In the genomic region with DNA sequence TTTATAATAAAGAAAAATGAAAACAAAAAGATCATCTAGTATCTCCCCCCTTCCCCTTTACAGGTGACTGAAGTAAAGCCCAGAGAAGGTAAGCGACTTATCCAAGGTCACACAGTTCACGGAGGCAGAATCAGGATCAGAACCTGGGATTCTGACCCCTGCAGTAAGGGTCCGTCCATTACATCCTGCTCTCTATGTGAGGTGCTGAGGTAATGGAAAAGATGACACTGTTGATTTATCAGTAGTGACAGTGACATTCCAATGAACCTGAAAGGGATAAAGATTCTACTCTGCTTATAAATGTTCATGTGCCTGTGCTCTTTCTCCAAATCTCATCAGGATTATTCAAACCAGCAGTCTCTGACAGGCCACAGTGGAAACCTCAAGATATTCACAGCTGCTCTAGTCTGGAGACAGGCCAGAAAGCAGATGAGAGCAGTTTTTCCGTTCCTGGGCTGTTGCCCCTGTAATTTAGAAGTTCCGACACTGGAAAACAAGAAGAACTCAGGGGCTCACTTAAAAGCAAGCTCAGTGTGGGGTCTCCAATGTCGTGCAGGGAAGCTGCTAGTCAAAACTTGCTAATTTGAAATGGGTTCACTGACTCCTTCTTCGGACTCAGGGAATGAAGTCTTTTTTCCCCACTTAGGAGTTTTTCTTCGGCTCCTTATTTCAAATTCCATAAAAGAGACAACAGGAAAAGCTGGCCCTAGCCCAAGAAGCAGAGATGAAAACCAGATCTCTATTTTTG, we compare ENCODE assay signal across 8 cellular contexts.
DNase-seq lines count a peak whose midpoint lies in the region; ATAC-seq and TF ChIP-seq lines count a peak whose summit lies in the region.

No MANE protein-coding gene starts in this region.

- BruUV-seq in Caco-2 (replicated peaks; lab: Mats Ljungman, UMichigan), result no TSS peak

- peak; percentile 52 for DNase-seq in AG10803 (ENCODE audit: low read depth)
- DNase-seq in choroid plexus epithelial cell (ENCODE audit: low read depth), result peak; percentile 90
- no peak for DNase-seq in osteocyte (ENCODE audit: extremely low spot score, unreplicated experiment)
- no peak for DNase-seq in CD1c-positive myeloid dendritic cell (ENCODE audit: extremely low spot score)
- no peak for DNase-seq in Caco-2
- no peak for DNase-seq in NCI-H187 treated with DMSO at 0.1 percent for 48 hours (lab: John Stamatoyannopoulos, UW)

- no peaks in the 10 kb centered on the region; the same call in 1 of the 2 replicates for H3K36me3 ChIP-seq in Caco-2 (ENCODE audit: control insufficient read depth, insufficient read depth, low read length)

- peak; percentile 19 for ATAC-seq in GM21360 (IDR thresholded peaks at IDR 0.05; ENCODE audit: unreplicated experiment)
- ATAC-seq in HG03520 (IDR thresholded peaks at IDR 0.05; ENCODE audit: unreplicated experiment), result peak; percentile 6

- no peaks in the 10 kb centered on the region for H3K27me3 ChIP-seq in Caco-2 (replicated peaks; ENCODE audit: control insufficient read depth, insufficient read depth, low read length)

- H3K4me1 ChIP-seq in Caco-2, result peaks cover 42% of the 10 kb centered on the region

- H3K4me3 ChIP-seq in AG10803 (ENCODE audit: low read length), result peak overlapping the region; percentile 44
- peak overlapping the region; percentile 11 for H3K4me3 ChIP-seq in choroid plexus epithelial cell (ENCODE audit: low read depth, low read length)
- H3K4me3 ChIP-seq in Caco-2 (ENCODE audit: low read depth, low read length), result no peak overlapping the region

- POLR2A ChIA-PET in Caco-2 (lab: Charles Lee), result no interaction called here

- TF ChIP-seq CTCF in AG10803 (conservative IDR thresholded peaks at IDR 0.05; ENCODE audit: low read length) (peak; percentile 24; the same call in 1 of the 2 replicates), choroid plexus epithelial cell (conservative IDR thresholded peaks at IDR 0.05; ENCODE audit: low read depth, low read length) (peak; percentile 29), osteocyte (IDR thresholded peaks at IDR 0.05) (peak; percentile 39), Caco-2 (IDR thresholded peaks at IDR 0.05; ENCODE audit: insufficient read depth in 1 of 2, low read depth in 1 of 2, low read length in 1 of 2, severe bottlenecking in 1 of 2, unreplicated experiment in 1 of 2) (no peak)

- H3K9me3 Mint-ChIP-seq in osteocyte (ENCODE audit: unreplicated experiment), result no peaks in the 10 kb centered on the region
- peaks cover 9% of the 10 kb centered on the region for H3K9me3 Mint-ChIP-seq in Caco-2 (ENCODE audit: unreplicated experiment)

- H3K4me3 Mint-ChIP-seq in osteocyte (ENCODE audit: unreplicated experiment), result peak overlapping the region; percentile 59
- no peak overlapping the region for H3K4me3 Mint-ChIP-seq in Caco-2 (ENCODE audit: unreplicated experiment)

- H3K9me3 ChIP-seq in Caco-2, result 0 out of 2 replicates have a peak, but pooled peaks cover 4% of the 10 kb centered on the region

- H3K27ac Mint-ChIP-seq in osteocyte (ENCODE audit: unreplicated experiment) (peak overlapping the region; percentile 92), Caco-2 (ENCODE audit: unreplicated experiment) (no peak overlapping the region)

- CTCF ChIA-PET in Caco-2 (lab: Charles Lee), result no interaction called here

- H3K36me3 Mint-ChIP-seq in osteocyte (ENCODE audit: unreplicated experiment) (no peaks in the 10 kb centered on the region), Caco-2 (ENCODE audit: insufficient read depth, unreplicated experiment) (peaks cover 6% of the 10 kb centered on the region)

- intact Hi-C loops in Caco-2 (cut with micrococcal nuclease; ENCODE audit: unreplicated experiment), result no loop called here

- H3K27me3 Mint-ChIP-seq in osteocyte (ENCODE audit: unreplicated experiment) (peaks cover 4% of the 10 kb centered on the region), Caco-2 (ENCODE audit: insufficient read depth, unreplicated experiment) (no peaks in the 10 kb centered on the region)

- H3K4me1 Mint-ChIP-seq in osteocyte (ENCODE audit: unreplicated experiment), result peaks cover 28% of the 10 kb centered on the region
- peaks cover 43% of the 10 kb centered on the region for H3K4me1 Mint-ChIP-seq in Caco-2 (ENCODE audit: low read depth, unreplicated experiment)

Comparison
In these comparisons a context has a peak if more than half of its experiments do, and no peak if none do; other contexts are left out.
1. DNase-seq: peak in AG10803 (single experiment) and choroid plexus epithelial cell (single experiment); none in osteocyte (single experiment), CD1c-positive myeloid dendritic cell (single experiment), Caco-2 (0 of 2) and NCI-H187 treated with DMSO at 0.1 percent for 48 hours (single experiment).
2. CTCF ChIP-seq: peak in AG10803 (single experiment), choroid plexus epithelial cell (single experiment) and osteocyte (single experiment); none in Caco-2 (0 of 2).